1 cellular context compared by ENCODE assay signal in genomic region chr4:100100985-100101384, GRCh38.
TF ChIP-seq lines count a peak whose summit lies in the region.

No MANE protein-coding gene starts in this region.

TF ChIP-seq in HepG2, 621 proteins besides CTCF, POLR2A, EP300 and RAD21 (continued from another document):
- TF ChIP-seq, protein P1, sequence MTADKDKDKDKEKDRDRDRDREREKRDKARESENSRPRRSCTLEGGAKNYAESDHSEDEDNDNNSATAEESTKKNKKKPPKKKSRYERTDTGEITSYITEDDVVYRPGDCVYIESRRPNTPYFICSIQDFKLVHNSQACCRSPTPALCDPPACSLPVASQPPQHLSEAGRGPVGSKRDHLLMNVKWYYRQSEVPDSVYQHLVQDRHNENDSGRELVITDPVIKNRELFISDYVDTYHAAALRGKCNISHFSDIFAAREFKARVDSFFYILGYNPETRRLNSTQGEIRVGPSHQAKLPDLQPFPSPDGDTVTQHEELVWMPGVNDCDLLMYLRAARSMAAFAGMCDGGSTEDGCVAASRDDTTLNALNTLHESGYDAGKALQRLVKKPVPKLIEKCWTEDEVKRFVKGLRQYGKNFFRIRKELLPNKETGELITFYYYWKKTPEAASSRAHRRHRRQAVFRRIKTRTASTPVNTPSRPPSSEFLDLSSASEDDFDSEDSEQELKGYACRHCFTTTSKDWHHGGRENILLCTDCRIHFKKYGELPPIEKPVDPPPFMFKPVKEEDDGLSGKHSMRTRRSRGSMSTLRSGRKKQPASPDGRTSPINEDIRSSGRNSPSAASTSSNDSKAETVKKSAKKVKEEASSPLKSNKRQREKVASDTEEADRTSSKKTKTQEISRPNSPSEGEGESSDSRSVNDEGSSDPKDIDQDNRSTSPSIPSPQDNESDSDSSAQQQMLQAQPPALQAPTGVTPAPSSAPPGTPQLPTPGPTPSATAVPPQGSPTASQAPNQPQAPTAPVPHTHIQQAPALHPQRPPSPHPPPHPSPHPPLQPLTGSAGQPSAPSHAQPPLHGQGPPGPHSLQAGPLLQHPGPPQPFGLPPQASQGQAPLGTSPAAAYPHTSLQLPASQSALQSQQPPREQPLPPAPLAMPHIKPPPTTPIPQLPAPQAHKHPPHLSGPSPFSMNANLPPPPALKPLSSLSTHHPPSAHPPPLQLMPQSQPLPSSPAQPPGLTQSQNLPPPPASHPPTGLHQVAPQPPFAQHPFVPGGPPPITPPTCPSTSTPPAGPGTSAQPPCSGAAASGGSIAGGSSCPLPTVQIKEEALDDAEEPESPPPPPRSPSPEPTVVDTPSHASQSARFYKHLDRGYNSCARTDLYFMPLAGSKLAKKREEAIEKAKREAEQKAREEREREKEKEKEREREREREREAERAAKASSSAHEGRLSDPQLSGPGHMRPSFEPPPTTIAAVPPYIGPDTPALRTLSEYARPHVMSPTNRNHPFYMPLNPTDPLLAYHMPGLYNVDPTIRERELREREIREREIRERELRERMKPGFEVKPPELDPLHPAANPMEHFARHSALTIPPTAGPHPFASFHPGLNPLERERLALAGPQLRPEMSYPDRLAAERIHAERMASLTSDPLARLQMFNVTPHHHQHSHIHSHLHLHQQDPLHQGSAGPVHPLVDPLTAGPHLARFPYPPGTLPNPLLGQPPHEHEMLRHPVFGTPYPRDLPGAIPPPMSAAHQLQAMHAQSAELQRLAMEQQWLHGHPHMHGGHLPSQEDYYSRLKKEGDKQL (CRISPR knock-in tag; IDR thresholded peaks at IDR 0.05; ENCODE audit: low read depth): no peak
- no peak for TF ChIP-seq FLYWCH1 (CRISPR knock-in tag; IDR thresholded peaks at IDR 0.05)
- TF ChIP-seq ZNF652 (CRISPR knock-in tag; IDR thresholded peaks at IDR 0.05; ENCODE audit: borderline replicate concordance, low read depth): no peak
- TF ChIP-seq ZNF17 (CRISPR knock-in tag; IDR thresholded peaks at IDR 0.05): no peak
- TF ChIP-seq, protein P2, sequence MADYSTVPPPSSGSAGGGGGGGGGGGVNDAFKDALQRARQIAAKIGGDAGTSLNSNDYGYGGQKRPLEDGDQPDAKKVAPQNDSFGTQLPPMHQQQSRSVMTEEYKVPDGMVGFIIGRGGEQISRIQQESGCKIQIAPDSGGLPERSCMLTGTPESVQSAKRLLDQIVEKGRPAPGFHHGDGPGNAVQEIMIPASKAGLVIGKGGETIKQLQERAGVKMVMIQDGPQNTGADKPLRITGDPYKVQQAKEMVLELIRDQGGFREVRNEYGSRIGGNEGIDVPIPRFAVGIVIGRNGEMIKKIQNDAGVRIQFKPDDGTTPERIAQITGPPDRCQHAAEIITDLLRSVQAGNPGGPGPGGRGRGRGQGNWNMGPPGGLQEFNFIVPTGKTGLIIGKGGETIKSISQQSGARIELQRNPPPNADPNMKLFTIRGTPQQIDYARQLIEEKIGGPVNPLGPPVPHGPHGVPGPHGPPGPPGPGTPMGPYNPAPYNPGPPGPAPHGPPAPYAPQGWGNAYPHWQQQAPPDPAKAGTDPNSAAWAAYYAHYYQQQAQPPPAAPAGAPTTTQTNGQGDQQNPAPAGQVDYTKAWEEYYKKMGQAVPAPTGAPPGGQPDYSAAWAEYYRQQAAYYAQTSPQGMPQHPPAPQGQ (CRISPR knock-in tag; IDR thresholded peaks at IDR 0.05; ENCODE audit: borderline replicate concordance): no peak
TF ChIP-seq in HepG2: peak in this region for 0.
